Comparison of ENCODE assay signal across 2 cellular contexts in genomic region chr5:134456825-134457224, GRCh38.
TF ChIP-seq lines count a peak whose summit lies in the region.

No MANE protein-coding gene starts in this region.

TF ChIP-seq in HepG2, 621 proteins besides CTCF, POLR2A, EP300 and RAD21:
- TF ChIP-seq CREB1 (IDR thresholded peaks at IDR 0.05) (peak; percentile 50; the same call in 1 of the 2 replicates), CREB1 (CRISPR knock-in tag; IDR thresholded peaks at IDR 0.05) (no peak), RBAK (CRISPR knock-in tag; IDR thresholded peaks at IDR 0.05) (no peak), ZNF282 (IDR thresholded peaks at IDR 0.05; ENCODE audit: partially characterized antibody) (no peak), CCAR2 (optimal IDR thresholded peaks at IDR 0.05; ENCODE audit: low read depth, low read length) (no peak), DNMT3B (CRISPR knock-in tag; conservative IDR thresholded peaks at IDR 0.05) (no peak)

TF ChIP-seq in H1, 55 proteins besides CTCF, POLR2A, EP300 and RAD21:
- no peak for TF ChIP-seq CREB1 (IDR thresholded peaks at IDR 0.05)
- no peak for TF ChIP-seq SAP30 (IDR thresholded peaks at IDR 0.05; ENCODE audit: insufficient read depth, insufficient replicate concordance, low read length)
- no peak for TF ChIP-seq EGR1 (IDR thresholded peaks at IDR 0.05; ENCODE audit: borderline replicate concordance, low read depth, low read length)
- TF ChIP-seq CHD1 (IDR thresholded peaks at IDR 0.05; ENCODE audit: low read depth, low read length) = no peak
- no peak for TF ChIP-seq ZNF274 (IDR thresholded peaks at IDR 0.05; ENCODE audit: borderline replicate concordance, extremely low read depth, low read length)
- TF ChIP-seq CTBP2 (IDR thresholded peaks at IDR 0.05; ENCODE audit: borderline replicate concordance, insufficient read depth, insufficient read length, low read length) = no peak
- no peak for TF ChIP-seq GTF2F1 (IDR thresholded peaks at IDR 0.05; ENCODE audit: borderline replicate concordance, low read depth, low read length)
- no peak for TF ChIP-seq RFX5 (IDR thresholded peaks at IDR 0.05; ENCODE audit: borderline replicate concordance, low read depth, low read length)
- TF ChIP-seq TBP (IDR thresholded peaks at IDR 0.05; ENCODE audit: low read depth, low read length) = no peak
- TF ChIP-seq ASH2L (IDR thresholded peaks at IDR 0.05; ENCODE audit: low read length) = no peak
- no peak for TF ChIP-seq SP4 (IDR thresholded peaks at IDR 0.05; ENCODE audit: low read length)
- TF ChIP-seq SIX5 (IDR thresholded peaks at IDR 0.05; ENCODE audit: low read depth, low read length) = no peak
- no peak for TF ChIP-seq SP1 (IDR thresholded peaks at IDR 0.05; ENCODE audit: low read depth, low read length)
- TF ChIP-seq KDM4A (IDR thresholded peaks at IDR 0.05; ENCODE audit: low read depth, low read length, severe bottlenecking) = no peak
- TF ChIP-seq, protein P1, sequence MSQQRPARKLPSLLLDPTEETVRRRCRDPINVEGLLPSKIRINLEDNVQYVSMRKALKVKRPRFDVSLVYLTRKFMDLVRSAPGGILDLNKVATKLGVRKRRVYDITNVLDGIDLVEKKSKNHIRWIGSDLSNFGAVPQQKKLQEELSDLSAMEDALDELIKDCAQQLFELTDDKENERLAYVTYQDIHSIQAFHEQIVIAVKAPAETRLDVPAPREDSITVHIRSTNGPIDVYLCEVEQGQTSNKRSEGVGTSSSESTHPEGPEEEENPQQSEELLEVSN (IDR thresholded peaks at IDR 0.05) = no peak
- TF ChIP-seq SIRT6 (IDR thresholded peaks at IDR 0.05; ENCODE audit: low read length) = no peak
- no peak for TF ChIP-seq KDM5A (IDR thresholded peaks at IDR 0.05; ENCODE audit: low read length)
- no peak for TF ChIP-seq NRF1 (IDR thresholded peaks at IDR 0.05; ENCODE audit: low read depth, low read length)
- TF ChIP-seq POU5F1 (IDR thresholded peaks at IDR 0.05; ENCODE audit: low read depth, low read length) = no peak
